ENCODE assay signal across 1 cellular context in genomic region chr11:2348986-2349385, GRCh38.
TF ChIP-seq lines count a peak whose summit lies in the region.

No MANE protein-coding gene starts in this region.

TF ChIP-seq in WTC11, 78 proteins besides CTCF, POLR2A, EP300 and RAD21:
- TF ChIP-seq GRHL2 (CRISPR knock-in tag; IDR thresholded peaks at IDR 0.05; ENCODE audit: insufficient replicate concordance, severe bottlenecking): no peak
- TF ChIP-seq STAT6 (CRISPR knock-in tag; conservative IDR thresholded peaks at IDR 0.05; ENCODE audit: low read depth): no peak
- no peak for TF ChIP-seq PRDM15 (CRISPR knock-in tag; IDR thresholded peaks at IDR 0.05)
- no peak for TF ChIP-seq ZNF423 (CRISPR knock-in tag; IDR thresholded peaks at IDR 0.05)
- TF ChIP-seq ETV6 (CRISPR knock-in tag; IDR thresholded peaks at IDR 0.05): no peak
- TF ChIP-seq CREB1 (CRISPR knock-in tag; IDR thresholded peaks at IDR 0.05): no peak
- TF ChIP-seq ELF4 (CRISPR knock-in tag; IDR thresholded peaks at IDR 0.05; ENCODE audit: low read depth): no peak
- TF ChIP-seq IRF2 (CRISPR knock-in tag; IDR thresholded peaks at IDR 0.05; ENCODE audit: borderline replicate concordance, low read depth): no peak
- no peak for TF ChIP-seq ZNF671 (CRISPR knock-in tag; IDR thresholded peaks at IDR 0.05)
- TF ChIP-seq, protein P1, sequence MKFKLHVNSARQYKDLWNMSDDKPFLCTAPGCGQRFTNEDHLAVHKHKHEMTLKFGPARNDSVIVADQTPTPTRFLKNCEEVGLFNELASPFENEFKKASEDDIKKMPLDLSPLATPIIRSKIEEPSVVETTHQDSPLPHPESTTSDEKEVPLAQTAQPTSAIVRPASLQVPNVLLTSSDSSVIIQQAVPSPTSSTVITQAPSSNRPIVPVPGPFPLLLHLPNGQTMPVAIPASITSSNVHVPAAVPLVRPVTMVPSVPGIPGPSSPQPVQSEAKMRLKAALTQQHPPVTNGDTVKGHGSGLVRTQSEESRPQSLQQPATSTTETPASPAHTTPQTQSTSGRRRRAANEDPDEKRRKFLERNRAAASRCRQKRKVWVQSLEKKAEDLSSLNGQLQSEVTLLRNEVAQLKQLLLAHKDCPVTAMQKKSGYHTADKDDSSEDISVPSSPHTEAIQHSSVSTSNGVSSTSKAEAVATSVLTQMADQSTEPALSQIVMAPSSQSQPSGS (CRISPR knock-in tag; IDR thresholded peaks at IDR 0.05; ENCODE audit: borderline replicate concordance, low read depth): no peak
- TF ChIP-seq CBFB (CRISPR knock-in tag; IDR thresholded peaks at IDR 0.05; ENCODE audit: low read depth): no peak
- TF ChIP-seq, protein P2, sequence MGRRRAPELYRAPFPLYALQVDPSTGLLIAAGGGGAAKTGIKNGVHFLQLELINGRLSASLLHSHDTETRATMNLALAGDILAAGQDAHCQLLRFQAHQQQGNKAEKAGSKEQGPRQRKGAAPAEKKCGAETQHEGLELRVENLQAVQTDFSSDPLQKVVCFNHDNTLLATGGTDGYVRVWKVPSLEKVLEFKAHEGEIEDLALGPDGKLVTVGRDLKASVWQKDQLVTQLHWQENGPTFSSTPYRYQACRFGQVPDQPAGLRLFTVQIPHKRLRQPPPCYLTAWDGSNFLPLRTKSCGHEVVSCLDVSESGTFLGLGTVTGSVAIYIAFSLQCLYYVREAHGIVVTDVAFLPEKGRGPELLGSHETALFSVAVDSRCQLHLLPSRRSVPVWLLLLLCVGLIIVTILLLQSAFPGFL (CRISPR knock-in tag; IDR thresholded peaks at IDR 0.05; ENCODE audit: borderline replicate concordance): no peak
- no peak for TF ChIP-seq OVOL2 (CRISPR knock-in tag; IDR thresholded peaks at IDR 0.05; ENCODE audit: borderline replicate concordance)
